8 cellular contexts compared by ENCODE assay signal in the genomic region with DNA sequence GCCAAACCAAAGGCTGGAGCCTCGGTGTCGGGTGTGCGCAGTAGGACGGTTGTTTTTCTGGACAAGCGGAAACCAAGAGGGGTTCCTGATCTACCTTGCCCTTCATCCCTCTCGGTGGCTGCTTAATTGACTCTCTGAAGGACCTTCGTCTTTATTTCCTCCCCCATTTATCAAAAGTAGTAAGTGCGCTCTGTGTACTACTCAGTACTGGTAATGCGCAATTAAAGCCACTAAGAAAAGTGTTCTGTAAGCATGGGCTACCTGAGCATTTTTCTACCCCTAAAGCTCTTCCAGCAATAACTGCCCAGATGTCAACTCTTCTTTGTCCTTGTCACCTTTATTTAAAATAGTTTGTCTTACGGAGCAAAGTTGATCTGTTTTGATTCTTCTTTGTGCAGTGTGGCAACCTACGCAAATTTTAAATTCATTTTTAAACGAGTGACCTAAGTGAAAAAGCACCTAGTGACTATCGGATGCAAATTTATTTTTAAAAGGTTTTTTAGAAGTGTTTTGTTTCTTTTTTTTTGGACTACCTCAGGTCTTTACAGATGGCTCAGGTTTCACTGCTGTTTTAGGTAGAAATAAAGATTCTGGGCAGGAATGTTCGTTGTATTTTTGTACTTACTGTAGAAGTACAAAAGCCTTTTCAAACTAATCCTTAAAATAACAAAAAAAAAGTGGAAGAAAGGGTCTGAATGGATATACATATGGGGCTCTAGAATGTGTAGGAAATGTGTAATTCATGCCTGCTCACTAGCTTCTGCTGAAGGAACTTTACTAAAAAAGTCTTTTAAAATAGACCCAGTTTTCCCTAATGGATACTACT. TPM values are rescaled to one million over a fixed set of nuclear protein-coding genes. Genes with fewer than 3 reads are reported as not detected.
DNase-seq lines count a peak whose midpoint lies in the region; ATAC-seq and TF ChIP-seq lines count a peak whose summit lies in the region.

No MANE protein-coding gene starts in this region.

- H3K4me3 ChIP-seq in NB4 (ENCODE audit: low read depth, low read length), result peak overlapping the region; percentile 84
- H3K4me3 ChIP-seq in dorsolateral prefrontal cortex, result peak overlapping the region; percentile 64 to 99 (median 92)

- intact Hi-C loops in dorsolateral prefrontal cortex (cut with DNase I), result loop anchor here (2.0 to 10.0 kb wide), 5 partner anchors 227 to 723 kb away; a partner anchor contains a TSS

- no peak for TF ChIP-seq POLR2A in NB4 (IDR thresholded peaks at IDR 0.05; ENCODE audit: extremely low read depth, insufficient read length)

- H3K27ac ChIP-seq in dorsolateral prefrontal cortex, result peak overlapping the region in 16 of 59 donors; percentile 1 to 95 (median 90)

- ATAC-seq in GM18511 (IDR thresholded peaks at IDR 0.05; ENCODE audit: unreplicated experiment) (peak; percentile 0), HG02678 (IDR thresholded peaks at IDR 0.05; ENCODE audit: unreplicated experiment) (no peak)
- ATAC-seq in natural killer cell treated with Interleukin-12 subunit alpha and Interleukin-12 subunit beta and Interleukin-15 and Interleukin-18, amount 100 ng/mL, for 72 hours, result no peak

- peak overlapping the region; percentile 52 to 96 for H3K27ac Mint-ChIP-seq in natural killer cell treated with Interleukin-12 subunit alpha and Interleukin-12 subunit beta and Interleukin-15 and Interleukin-18, amount 100 ng/mL, for 72 hours

- no peaks in the 10 kb centered on the region for H3K27me3 ChIP-seq in dorsolateral prefrontal cortex

- peaks cover 27 to 30% of the 10 kb centered on the region in 2 donors for H3K4me1 Mint-ChIP-seq in natural killer cell treated with Interleukin-12 subunit alpha and Interleukin-12 subunit beta and Interleukin-15 and Interleukin-18, amount 100 ng/mL, for 72 hours (ENCODE audit: low read depth in 2 of 2)

- H3K9me3 Mint-ChIP-seq in natural killer cell treated with Interleukin-12 subunit alpha and Interleukin-12 subunit beta and Interleukin-15 and Interleukin-18, amount 100 ng/mL, for 72 hours, result no peaks in the 10 kb centered on the region

- no peaks in the 10 kb centered on the region for H3K27me3 Mint-ChIP-seq in natural killer cell treated with Interleukin-12 subunit alpha and Interleukin-12 subunit beta and Interleukin-15 and Interleukin-18, amount 100 ng/mL, for 72 hours

- H3K4me3 Mint-ChIP-seq in natural killer cell treated with Interleukin-12 subunit alpha and Interleukin-12 subunit beta and Interleukin-15 and Interleukin-18, amount 100 ng/mL, for 72 hours, result peak overlapping the region; percentile 86

- no peaks in the 10 kb centered on the region for H3K36me3 Mint-ChIP-seq in natural killer cell treated with Interleukin-12 subunit alpha and Interleukin-12 subunit beta and Interleukin-15 and Interleukin-18, amount 100 ng/mL, for 72 hours

- DNase-seq in NB4 (ENCODE audit: low read depth) (no peak), dorsolateral prefrontal cortex (no peak), nucleus accumbens (lab: John Stamatoyannopoulos, UW) (no peak), iPS-NIHi11 (ENCODE audit: low spot score) (no peak), ureter (ENCODE audit: low spot score) (no peak)
- no peak for DNase-seq in natural killer cell treated with Interleukin-12 subunit alpha and Interleukin-12 subunit beta and Interleukin-15 and Interleukin-18, amount 100 ng/mL, for 72 hours (ENCODE audit: low spot score)

- no peak for TF ChIP-seq CTCF in NB4 (IDR thresholded peaks at IDR 0.05; ENCODE audit: low read depth, low read length)
- TF ChIP-seq CTCF in dorsolateral prefrontal cortex (IDR thresholded peaks at IDR 0.05 in 54 of 56, conservative IDR thresholded peaks at IDR 0.05 in 2 of 56; ENCODE audit: low read depth in 1 of 56, partially characterized antibody in 56 of 56), result no peak

RNA-seq across cellular contexts. Expression of a gene that starts 2.0 kb away (rescaled TPM):
- total RNA-seq in dorsolateral prefrontal cortex (10 to 100 TPM; 21.8 to 40.5 (median 29.8) TPM), ureter (16.0 TPM)
- total RNA-seq in natural killer cell treated with Interleukin-12 subunit alpha and Interleukin-12 subunit beta and Interleukin-15 and Interleukin-18, amount 100 ng/mL, for 72 hours, result 1 to 10 TPM; 3.4 to 5.4 TPM
